ENCODE assay signal across 8 cellular contexts in the genomic region with DNA sequence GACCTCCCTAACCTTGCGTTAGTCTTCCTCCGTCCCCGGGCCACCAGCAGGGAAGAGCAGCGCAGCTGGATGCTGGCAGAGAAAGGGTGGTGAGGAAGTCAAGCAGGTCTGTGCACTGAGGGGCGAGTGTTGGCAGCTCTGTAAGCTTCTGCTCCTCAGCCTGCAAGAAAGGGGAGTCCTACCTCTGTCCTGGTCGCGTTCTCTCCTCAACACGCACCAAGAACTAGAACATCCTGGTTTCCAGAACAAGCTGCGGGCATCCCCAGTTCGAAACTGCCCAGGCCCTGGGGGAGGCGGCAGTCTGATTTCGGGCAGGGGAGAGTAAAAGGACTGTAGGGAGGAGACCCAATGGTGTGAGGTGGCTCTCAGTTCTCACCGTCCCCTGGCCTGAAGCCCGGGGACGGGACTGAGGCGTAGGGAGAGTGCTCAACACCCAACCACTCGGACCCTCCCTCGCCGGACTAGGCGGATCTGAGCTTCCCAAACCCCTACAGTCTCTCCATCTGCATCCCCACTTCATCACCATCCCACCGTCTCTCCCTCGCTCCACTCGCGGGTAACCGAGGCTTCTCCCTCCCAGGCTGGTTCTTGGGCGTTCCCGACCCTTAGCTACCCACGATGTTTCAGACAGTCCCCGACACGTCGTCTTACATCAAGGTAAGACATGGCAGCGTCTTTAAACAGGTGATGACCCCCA. TPM values are rescaled to one million over a fixed set of nuclear protein-coding genes. Genes with fewer than 3 reads are reported as not detected.
DNase-seq lines count a peak whose midpoint lies in the region; ATAC-seq and TF ChIP-seq lines count a peak whose summit lies in the region.

No MANE protein-coding gene starts in this region.

- H3K27me3 Mint-ChIP-seq in CD14-positive monocyte (ENCODE audit: low read depth in 3 of 3) (peaks cover 41 to 62% (median 44%) of the 10 kb centered on the region in 3 donors), memory B cell (peaks cover 5% of the 10 kb centered on the region)
- H3K27me3 Mint-ChIP-seq in activated T-cell treated with anti-CD3 and anti-CD28 coated beads, Interleukin-2, amount 50 U/mL, for 4 hours (ENCODE audit: low read depth): peaks cover 32% of the 10 kb centered on the region

- TF ChIP-seq CTCF in CD14-positive monocyte (IDR thresholded peaks at IDR 0.05): no peak

- DNase-seq in CD14-positive monocyte (ENCODE audit: low spot score): peak; percentile 58
- DNase-seq in activated T-cell treated with anti-CD3 and anti-CD28 coated beads, Interleukin-2, amount 50 U/mL, for 4 hours: no peak
- DNase-seq in memory B cell (ENCODE audit: low spot score in 2 of 2): no peak
- DNase-seq in T-helper 9 cell: no peak
- no peak for DNase-seq in NK-92 (lab: John Stamatoyannopoulos, UW; ENCODE audit: unreplicated experiment)

- H3K4me1 Mint-ChIP-seq in CD14-positive monocyte (peaks cover 52% of the 10 kb centered on the region), memory B cell (peaks cover 21% of the 10 kb centered on the region)
- peaks cover 40% of the 10 kb centered on the region for H3K4me1 Mint-ChIP-seq in activated T-cell treated with anti-CD3 and anti-CD28 coated beads, Interleukin-2, amount 50 U/mL, for 4 hours (ENCODE audit: low read depth)

- H3K27ac Mint-ChIP-seq in CD14-positive monocyte (peak overlapping the region in 3 of 7 donors; percentile 35 to 85 (median 36)), memory B cell (peak overlapping the region; percentile 11)

- H3K4me3 Mint-ChIP-seq in CD14-positive monocyte (peak overlapping the region; percentile 81 to 92), memory B cell (peak overlapping the region; percentile 82)
- peak overlapping the region; percentile 81 for H3K4me3 Mint-ChIP-seq in activated T-cell treated with anti-CD3 and anti-CD28 coated beads, Interleukin-2, amount 50 U/mL, for 4 hours

- peak; percentile 11 for ATAC-seq in GM19455 (IDR thresholded peaks at IDR 0.05; ENCODE audit: unreplicated experiment)
- ATAC-seq in activated T-cell treated with anti-CD3 and anti-CD28 coated beads, Interleukin-2, amount 50 U/mL, for 4 hours: peak; percentile 30 to 32
- peak; percentile 54 for ATAC-seq in memory B cell (ENCODE audit: low read depth)
- no peak for ATAC-seq in HG03565 (IDR thresholded peaks at IDR 0.05; ENCODE audit: unreplicated experiment)
- no peak for ATAC-seq in GM18861 (IDR thresholded peaks at IDR 0.05; ENCODE audit: unreplicated experiment)

- intact Hi-C loops in CD14-positive monocyte (cut with micrococcal nuclease): no loop called here

- peaks cover 2 to 5% of the 10 kb centered on the region in 2 donors for H3K36me3 Mint-ChIP-seq in CD14-positive monocyte
- no peaks in the 10 kb centered on the region for H3K36me3 Mint-ChIP-seq in activated T-cell treated with anti-CD3 and anti-CD28 coated beads, Interleukin-2, amount 50 U/mL, for 4 hours (ENCODE audit: insufficient read depth)
- H3K36me3 Mint-ChIP-seq in memory B cell: no peaks in the 10 kb centered on the region

- H3K9me3 Mint-ChIP-seq in CD14-positive monocyte: peaks cover 0 to 16% (median 2%) of the 10 kb centered on the region in 7 donors
- no peaks in the 10 kb centered on the region for H3K9me3 Mint-ChIP-seq in activated T-cell treated with anti-CD3 and anti-CD28 coated beads, Interleukin-2, amount 50 U/mL, for 4 hours
- H3K9me3 Mint-ChIP-seq in memory B cell: no peaks in the 10 kb centered on the region

RNA-seq across cellular contexts. Expression of a gene that starts 7.7 kb away (rescaled TPM):
- polyA plus RNA-seq in CD14-positive monocyte: 10 to 100 TPM; 42.4 to 64.5 TPM
- 10 to 100 TPM; 18.1 to 22.7 (median 21.7) TPM for total RNA-seq in activated T-cell treated with anti-CD3 and anti-CD28 coated beads, Interleukin-2, amount 50 U/mL, for 4 hours

Comparison
In these comparisons a context has a peak if more than half of its experiments do, and no peak if none do; other contexts are left out.
1. ATAC-seq: peak in GM19455 (single experiment), activated T-cell treated with anti-CD3 and anti-CD28 coated beads, Interleukin-2, amount 50 U/mL, for 4 hours (2 of 2) and memory B cell (single experiment); none in HG03565 (single experiment) and GM18861 (single experiment).
2. Peak in every context shown above with its lines, with median percentiles within 50 percentile points of each other: H3K4me3 Mint-ChIP-seq.